2 cellular contexts compared by ENCODE assay signal in genomic region chr16:67923414-67924127, GRCh38.
TF ChIP-seq lines count a peak whose summit lies in the region.

No MANE protein-coding gene starts in this region.

TF ChIP-seq in HEK293, 187 proteins besides CTCF, POLR2A, EP300 and RAD21:
- TF ChIP-seq EGR2 (tag by site-specific recombination; IDR thresholded peaks at IDR 0.05; ENCODE audit: low read depth) (0 out of 2 replicates have a peak, but pooled peaks have one; percentile 12), ZNF692 (tag by site-specific recombination; IDR thresholded peaks at IDR 0.05) (no peak), ZBTB17 (tag by site-specific recombination; IDR thresholded peaks at IDR 0.05) (0 out of 2 replicates have a peak, but pooled peaks have one; percentile 19)

TF ChIP-seq in HepG2, 621 proteins besides CTCF, POLR2A, EP300 and RAD21:
- TF ChIP-seq, protein P1, sequence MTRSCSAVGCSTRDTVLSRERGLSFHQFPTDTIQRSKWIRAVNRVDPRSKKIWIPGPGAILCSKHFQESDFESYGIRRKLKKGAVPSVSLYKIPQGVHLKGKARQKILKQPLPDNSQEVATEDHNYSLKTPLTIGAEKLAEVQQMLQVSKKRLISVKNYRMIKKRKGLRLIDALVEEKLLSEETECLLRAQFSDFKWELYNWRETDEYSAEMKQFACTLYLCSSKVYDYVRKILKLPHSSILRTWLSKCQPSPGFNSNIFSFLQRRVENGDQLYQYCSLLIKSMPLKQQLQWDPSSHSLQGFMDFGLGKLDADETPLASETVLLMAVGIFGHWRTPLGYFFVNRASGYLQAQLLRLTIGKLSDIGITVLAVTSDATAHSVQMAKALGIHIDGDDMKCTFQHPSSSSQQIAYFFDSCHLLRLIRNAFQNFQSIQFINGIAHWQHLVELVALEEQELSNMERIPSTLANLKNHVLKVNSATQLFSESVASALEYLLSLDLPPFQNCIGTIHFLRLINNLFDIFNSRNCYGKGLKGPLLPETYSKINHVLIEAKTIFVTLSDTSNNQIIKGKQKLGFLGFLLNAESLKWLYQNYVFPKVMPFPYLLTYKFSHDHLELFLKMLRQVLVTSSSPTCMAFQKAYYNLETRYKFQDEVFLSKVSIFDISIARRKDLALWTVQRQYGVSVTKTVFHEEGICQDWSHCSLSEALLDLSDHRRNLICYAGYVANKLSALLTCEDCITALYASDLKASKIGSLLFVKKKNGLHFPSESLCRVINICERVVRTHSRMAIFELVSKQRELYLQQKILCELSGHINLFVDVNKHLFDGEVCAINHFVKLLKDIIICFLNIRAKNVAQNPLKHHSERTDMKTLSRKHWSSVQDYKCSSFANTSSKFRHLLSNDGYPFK (CRISPR knock-in tag; IDR thresholded peaks at IDR 0.05; ENCODE audit: borderline replicate concordance) = no peak
- TF ChIP-seq MNT (IDR thresholded peaks at IDR 0.05) (peak; percentile 71; the same call in 1 of the 2 replicates), ZNF260 (CRISPR knock-in tag; IDR thresholded peaks at IDR 0.05; ENCODE audit: borderline replicate concordance, low read depth) (no peak), KDM6A (CRISPR knock-in tag; IDR thresholded peaks at IDR 0.05; ENCODE audit: low read depth) (no peak), BRD4 (CRISPR knock-in tag; IDR thresholded peaks at IDR 0.05) (no peak)
